ENCODE assay signal across 8 cellular contexts in genomic region chr1:2237773-2238172, GRCh38. TPM values are rescaled to one million over a fixed set of nuclear protein-coding genes. Genes with fewer than 3 reads are reported as not detected.
DNase-seq lines count a peak whose midpoint lies in the region; ATAC-seq and TF ChIP-seq lines count a peak whose summit lies in the region.

No MANE protein-coding gene starts in this region.

- no peaks in the 10 kb centered on the region for H3K9me3 ChIP-seq in CD4-positive, CD25-positive, alpha-beta regulatory T cell (ENCODE audit: control insufficient read depth in 2 of 2, low read length in 2 of 2)
- H3K9me3 ChIP-seq in esophagus muscularis mucosa: no peaks in the 10 kb centered on the region
- no peaks in the 10 kb centered on the region for H3K9me3 ChIP-seq in ovary

- no peak for ATAC-seq in CD4-positive, CD25-positive, alpha-beta regulatory T cell (ENCODE audit: low read depth in 2 of 2)
- ATAC-seq in SK-N-SH treated with all-trans-retinoic acid at 6 μM for 48 hours: peak; percentile 10; the same call in 1 of the 3 replicates
- ATAC-seq in GM19328 (IDR thresholded peaks at IDR 0.05; ENCODE audit: unreplicated experiment): no peak
- no peak for ATAC-seq in GM19452 (IDR thresholded peaks at IDR 0.05; ENCODE audit: unreplicated experiment)

- no peaks in the 10 kb centered on the region for H3K27me3 ChIP-seq in CD4-positive, CD25-positive, alpha-beta regulatory T cell (ENCODE audit: control insufficient read depth, insufficient read depth, low read length)
- H3K27me3 ChIP-seq in esophagus muscularis mucosa (no peaks in the 10 kb centered on the region), ovary (no peaks in the 10 kb centered on the region)

- H3K4me1 ChIP-seq in CD4-positive, CD25-positive, alpha-beta regulatory T cell (ENCODE audit: control insufficient read depth, insufficient read depth, low read length, poor library complexity, severe bottlenecking): peaks cover 97% of the 10 kb centered on the region
- H3K4me1 ChIP-seq in esophagus muscularis mucosa: peaks cover 98 to 100% (median 100%) of the 10 kb centered on the region in 4 donors
- peaks cover 54% of the 10 kb centered on the region for H3K4me1 ChIP-seq in ovary (ENCODE audit: insufficient read depth)

- H3K4me1 Mint-ChIP-seq in CD4-positive, CD25-positive, alpha-beta regulatory T cell: peaks cover 13 to 96% (median 55%) of the 10 kb centered on the region in 4 donors

- H3K27me3 Mint-ChIP-seq in CD4-positive, CD25-positive, alpha-beta regulatory T cell: peaks cover 10% of the 10 kb centered on the region

- H3K36me3 Mint-ChIP-seq in CD4-positive, CD25-positive, alpha-beta regulatory T cell: peaks cover 6% of the 10 kb centered on the region

- peak overlapping the region; percentile 68 for H3K4me3 ChIP-seq in CD4-positive, CD25-positive, alpha-beta regulatory T cell (ENCODE audit: low read depth, low read length)
- peak overlapping the region; percentile 10 to 27 (median 17) for H3K4me3 ChIP-seq in esophagus muscularis mucosa
- H3K4me3 ChIP-seq in ovary: peak overlapping the region; percentile 13

- peak overlapping the region; percentile 71 for H3K27ac ChIP-seq in CD4-positive, CD25-positive, alpha-beta regulatory T cell (ENCODE audit: insufficient read depth, low read length, poor library complexity, severe bottlenecking)
- H3K27ac ChIP-seq in esophagus muscularis mucosa (replicated peaks in 1 of 4) (peak overlapping the region; percentile 89 to 94 (median 92)), ovary (no peak overlapping the region)

- TF ChIP-seq CTCF in esophagus muscularis mucosa (IDR thresholded peaks at IDR 0.05): peak in 1 of 3 experiments; percentile 19
- no peak for TF ChIP-seq CTCF in ovary (IDR thresholded peaks at IDR 0.05)

- TF ChIP-seq EP300 in esophagus muscularis mucosa (IDR thresholded peaks at IDR 0.05): no peak
- TF ChIP-seq EP300 in ovary (IDR thresholded peaks at IDR 0.05): no peak

- peaks cover 0 to 1% (median 0%) of the 10 kb centered on the region in 7 donors for H3K9me3 Mint-ChIP-seq in CD4-positive, CD25-positive, alpha-beta regulatory T cell

- H3K36me3 ChIP-seq in CD4-positive, CD25-positive, alpha-beta regulatory T cell (ENCODE audit: control insufficient read depth, insufficient read depth, low read length): peaks cover 16% of the 10 kb centered on the region
- H3K36me3 ChIP-seq in esophagus muscularis mucosa: peaks cover 0 to 9% (median 7%) of the 10 kb centered on the region in 4 donors
- no peaks in the 10 kb centered on the region for H3K36me3 ChIP-seq in ovary

- peak overlapping the region; percentile 91 to 99 (median 92) for H3K27ac Mint-ChIP-seq in CD4-positive, CD25-positive, alpha-beta regulatory T cell

- no peak for DNase-seq in CD4-positive, CD25-positive, alpha-beta regulatory T cell
- DNase-seq in esophagus muscularis mucosa (ENCODE audit: extremely low spot score): no peak
- DNase-seq in ovary: no peak
- no peak for DNase-seq in RPMI8226
- DNase-seq in stimulated activated CD4-positive, alpha-beta T cell treated with anti-CD3 and anti-CD28 coated beads, Interleukin-4, amount 100 ng/mL, for 1 hour: no peak

- peak overlapping the region; percentile 82 to 95 (median 90) for H3K4me3 Mint-ChIP-seq in CD4-positive, CD25-positive, alpha-beta regulatory T cell

- intact Hi-C loops in esophagus muscularis mucosa (cut with DNase I) (loop anchor here (5.0 kb wide), 1 partner anchor 75 kb away; no protein-coding TSS in a partner anchor), ovary (cut with DNase I) (loop anchor here in 3 of 4 donors (5.0 kb wide), 2 partner anchors 35 to 60 kb away; no protein-coding TSS in a partner anchor)

- WGBS in esophagus muscularis mucosa: 20% methylated on average over 7 of the region's 19 CpGs
- WGBS in ovary, 3 donors: 59 to 62% (median 60%) methylated on average over 19 of the region's 19 CpGs

- no peak for TF ChIP-seq POLR2A in esophagus muscularis mucosa (IDR thresholded peaks at IDR 0.05; ENCODE audit: low read depth)
- TF ChIP-seq POLR2A in ovary (IDR thresholded peaks at IDR 0.05): no peak

TF ChIP-seq in SK-N-SH treated with all-trans-retinoic acid at 6 μM for 48 hours, 23 proteins besides CTCF, POLR2A, EP300 and RAD21:
- TF ChIP-seq BACH2 (CRISPR knock-in tag; IDR thresholded peaks at IDR 0.05; ENCODE audit: borderline replicate concordance) (no peak), ZNF8 (CRISPR knock-in tag; IDR thresholded peaks at IDR 0.05) (no peak), TCF4 (CRISPR knock-in tag; IDR thresholded peaks at IDR 0.05; ENCODE audit: borderline replicate concordance) (no peak), ZFP3 (CRISPR knock-in tag; IDR thresholded peaks at IDR 0.05) (no peak)

RNA-seq across cellular contexts. Expression of gene SKI, which starts 9.7 kb away (rescaled TPM):
- total RNA-seq in CD4-positive, CD25-positive, alpha-beta regulatory T cell: 218 TPM
- under 1 TPM; 0.25 to 0.57 (median 0.31) TPM for polyA plus RNA-seq in CD4-positive, CD25-positive, alpha-beta regulatory T cell
- 100 to 1,000 TPM in 2 of 4 donors, 10 to 100 TPM in 2; 70.1 to 190 (median 124) TPM for total RNA-seq in esophagus muscularis mucosa
- 100 to 1,000 TPM in 3 of 7 donors, 10 to 100 TPM in 4; 27.8 to 109 (median 84.3) TPM for total RNA-seq in ovary
- polyA plus RNA-seq in ovary: 10 to 100 TPM; 36.3 to 47.0 TPM

RNA-seq across cellular contexts. Expression of gene FAAP20, which starts 43.2 kb away (rescaled TPM):
- 40.4 TPM for total RNA-seq in CD4-positive, CD25-positive, alpha-beta regulatory T cell
- 10 to 100 TPM; 40.0 to 66.5 (median 51.5) TPM for polyA plus RNA-seq in CD4-positive, CD25-positive, alpha-beta regulatory T cell
- total RNA-seq in esophagus muscularis mucosa: 10 to 100 TPM; 37.9 to 81.7 (median 55.7) TPM
- 10 to 100 TPM; 32.7 to 96.1 (median 61.7) TPM for total RNA-seq in ovary
- 10 to 100 TPM in 1 of 2 donors, 1 to 10 TPM in 1; 3.4 to 69.2 TPM for polyA plus RNA-seq in ovary

Comparison
In these comparisons a context has a peak if more than half of its experiments do, and no peak if none do; other contexts are left out.
1. H3K27ac ChIP-seq: peak in CD4-positive, CD25-positive, alpha-beta regulatory T cell (single experiment) and esophagus muscularis mucosa (4 of 4); none in ovary (0 of 2).
2. H3K4me3 ChIP-seq: peak in every context shown above with its lines; median percentile 68 in CD4-positive, CD25-positive, alpha-beta regulatory T cell; 17 in esophagus muscularis mucosa; 13 in ovary.